Comparison of ENCODE assay signal across 21 cellular contexts in the genomic region with DNA sequence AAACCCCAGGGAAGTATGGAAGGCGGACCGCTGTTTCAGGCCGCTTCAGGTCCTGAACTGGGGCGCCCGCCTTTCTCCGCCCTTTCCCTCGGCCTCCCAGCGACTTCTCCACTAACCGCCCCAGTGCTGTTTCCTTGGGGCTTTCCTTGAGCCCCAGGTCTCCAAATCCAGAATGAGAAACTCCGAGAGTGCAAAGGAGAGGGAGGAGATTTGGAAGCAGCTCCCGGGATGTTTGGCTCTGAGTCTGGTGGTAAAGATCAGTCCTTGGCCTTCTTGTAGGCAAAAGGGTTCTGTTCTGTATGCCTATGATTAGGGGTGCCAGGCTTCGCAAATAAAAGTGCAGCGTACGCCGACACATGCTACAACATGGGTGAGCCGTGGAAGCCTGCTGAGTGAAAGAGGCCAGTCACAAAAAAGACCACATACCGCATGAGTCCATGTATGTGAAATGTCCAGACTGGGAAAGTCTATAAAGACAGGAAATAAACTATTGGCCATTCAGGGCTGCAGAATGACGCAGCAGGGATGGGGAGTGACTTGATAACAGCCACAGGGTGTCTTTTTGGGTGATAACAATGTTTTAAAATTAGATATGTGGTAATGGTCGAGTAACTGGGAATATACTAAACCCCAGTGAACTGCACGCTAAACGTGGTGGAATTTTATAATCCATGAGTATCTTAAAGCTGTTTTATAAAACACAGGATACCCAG.
DNase-seq lines count a peak whose midpoint lies in the region; ATAC-seq, FAIRE-seq and TF ChIP-seq lines count a peak whose summit lies in the region.
"Had no signal": no experiment of that assay in that cellular context is flagged by ENCODE, and none has a peak within 500 bp of the region (broad histone marks: within the 10 kb centered on the region; RNA-seq: fewer than 3 reads in every experiment).

No MANE protein-coding gene starts in this region.

- H3K79me2 ChIP-seq in H9 (ENCODE audit: insufficient read depth, low read length), result no peaks in the 10 kb centered on the region
- H3K79me2 ChIP-seq in trophoblast cell (ENCODE audit: control insufficient read depth, insufficient read depth, low read length, poor library complexity), result no peaks in the 10 kb centered on the region

- intact Hi-C loops in right cardiac atrium (cut with DNase I), result no loop called here

- H2BK12ac ChIP-seq in H9 (ENCODE audit: insufficient read length, low read depth, low read length) (no peak overlapping the region), trophoblast cell (ENCODE audit: low read length) (no peak overlapping the region)

- no peaks in the 10 kb centered on the region for H3K79me1 ChIP-seq in H9 (ENCODE audit: insufficient read depth, low read depth, low read length, poor library complexity, severe bottlenecking)
- no peaks in the 10 kb centered on the region for H3K79me1 ChIP-seq in trophoblast cell (ENCODE audit: low read length)

- no CpG with 5 or more reads among the region's 21 CpGs for WGBS in H9 (ENCODE audit: extremely low coverage, insufficient read length, low lambda C conversion rate)
- 61% methylated on average over 21 of the region's 21 CpGs for WGBS in right cardiac atrium
- no CpG with 5 or more reads among the region's 21 CpGs for WGBS in trophoblast cell (ENCODE audit: extremely low coverage, insufficient coverage, insufficient read length)

- no peak overlapping the region for H2BK5ac ChIP-seq in H9 (ENCODE audit: insufficient read length, low read length)
- no peak overlapping the region for H2BK5ac ChIP-seq in trophoblast cell (ENCODE audit: low read depth, low read length, poor library complexity)

- H4K12ac ChIP-seq in trophoblast cell (ENCODE audit: low read depth, low read length), result no peak overlapping the region

- H3K36me3 ChIP-seq in adipocyte (ENCODE audit: control insufficient read depth, insufficient read depth, low read length, severe bottlenecking) (no peaks in the 10 kb centered on the region), trophoblast cell (ENCODE audit: control insufficient read depth in 1 of 2, insufficient read depth in 2 of 2, low read length in 2 of 2) (no peaks in the 10 kb centered on the region)
- H3K36me3 ChIP-seq: BLaER1 treated with 17β-estradiol and CSF1 and Interleukin-3, amounts not matched to agents 10 nM and 100 nM; gastroesophageal sphincter; SJSA1; vagina had no signal

- H4K91ac ChIP-seq in H9 (ENCODE audit: insufficient read length, low read depth, low read length), result no peak overlapping the region
- no peak overlapping the region for H4K91ac ChIP-seq in trophoblast cell (ENCODE audit: low read depth, low read length)

- TF ChIP-seq POLR2A in GM12891 (IDR thresholded peaks at IDR 0.05; ENCODE audit: low read depth, low read length), result no peak

- H3K27me3 ChIP-seq in H9 (ENCODE audit: insufficient read depth, low read length) (no peaks in the 10 kb centered on the region), adipocyte (replicated peaks; ENCODE audit: control insufficient read depth, insufficient read depth, low read length) (peaks cover 3% of the 10 kb centered on the region), right cardiac atrium (ENCODE audit: control insufficient read depth, insufficient read depth) (no peaks in the 10 kb centered on the region), trophoblast cell (ENCODE audit: insufficient read depth, low read length) (no peaks in the 10 kb centered on the region)
- H3K27me3 ChIP-seq: BLaER1 treated with 17β-estradiol and CSF1 and Interleukin-3, amounts not matched to agents 10 nM and 100 nM; vagina had no signal

- H3K14ac ChIP-seq in H9 (ENCODE audit: insufficient read depth, low read length), result no peak overlapping the region
- H3K14ac ChIP-seq in trophoblast cell (ENCODE audit: low read length), result no peak overlapping the region

- H3K27ac Mint-ChIP-seq in H9, result peak overlapping the region in 2 of 3 experiments; percentile 24 to 86; a peak in 3 of 7 replicates
- H3K27ac Mint-ChIP-seq: immature natural killer cell; T-helper 1 cell treated with Interleukin-12 subunit alpha and Interleukin-12 subunit beta and Interleukin-4 antibody, amounts not matched to agents 30 μg/mL and 1 μg/mL, for 36 hours had no signal

- H3K4me1 Mint-ChIP-seq in H9, result peaks cover 0 to 16% of the 10 kb centered on the region in 2 experiments; a peak in 3 of 4 replicates
- H3K4me1 Mint-ChIP-seq: immature natural killer cell had no signal

- H3K36me3 Mint-ChIP-seq in H9 (ENCODE audit: insufficient read depth in 1 of 3, low read depth in 3 of 3), result no peaks in the 10 kb centered on the region
- H3K36me3 Mint-ChIP-seq: immature natural killer cell had no signal

- no peak overlapping the region for H3T11ph ChIP-seq in H9 (ENCODE audit: low read length)

- H2AK5ac ChIP-seq in H9 (ENCODE audit: insufficient read length, low read length) (no peak overlapping the region), trophoblast cell (ENCODE audit: low read length) (no peak overlapping the region)

- H3K23ac ChIP-seq in H9 (ENCODE audit: insufficient read length, low read depth, low read length), result no peak overlapping the region
- no peak overlapping the region for H3K23ac ChIP-seq in trophoblast cell (ENCODE audit: low read length)

- H3K27ac ChIP-seq in H9 (ENCODE audit: insufficient read length, low read depth, low read length) (no peak overlapping the region), right cardiac atrium (ENCODE audit: low read length) (peak overlapping the region; percentile 51), trophoblast cell (ENCODE audit: low read depth, low read length) (no peak overlapping the region)
- H3K27ac ChIP-seq: BLaER1 treated with 17β-estradiol and CSF1 and Interleukin-3, amounts not matched to agents 10 nM and 100 nM; gastroesophageal sphincter; SJSA1; vagina had no signal

- no peaks in the 10 kb centered on the region; the same call in 1 of the 2 replicates for H3K27me3 Mint-ChIP-seq in H9 (ENCODE audit: low read depth)

- H3K4me3 ChIP-seq in adipocyte (ENCODE audit: low read length) (peak overlapping the region; percentile 73), right cardiac atrium (ENCODE audit: low read length) (peak overlapping the region; percentile 26), trophoblast cell (ENCODE audit: low read depth, low read length) (no peak overlapping the region)
- H3K4me3 ChIP-seq: BLaER1 treated with 17β-estradiol and CSF1 and Interleukin-3, amounts not matched to agents 10 nM and 100 nM; gastroesophageal sphincter; SJSA1; vagina had no signal

- FAIRE-seq in GM12891 (lab: Jason Lieb, UNC), result no peak

- ATAC-seq in right cardiac atrium (peak; percentile 44 to 69), HG03342 (IDR thresholded peaks at IDR 0.05; ENCODE audit: unreplicated experiment) (no peak), HG02571 (IDR thresholded peaks at IDR 0.05; ENCODE audit: unreplicated experiment) (no peak), GM21529 (IDR thresholded peaks at IDR 0.05; ENCODE audit: unreplicated experiment) (no peak)
- ATAC-seq: gastroesophageal sphincter, Panc1 had no signal

- H2BK15ac ChIP-seq in H9 (ENCODE audit: low read depth, low read length), result no peak overlapping the region

- no peak overlapping the region for H4K5ac ChIP-seq in H9 (ENCODE audit: insufficient read length, low read depth, low read length)

- no peaks in the 10 kb centered on the region for H3K9me3 Mint-ChIP-seq in H9
- H3K9me3 Mint-ChIP-seq: T-helper 1 cell treated with Interleukin-12 subunit alpha and Interleukin-12 subunit beta and Interleukin-4 antibody, amounts not matched to agents 30 μg/mL and 1 μg/mL, for 36 hours had no signal

- H3K18ac ChIP-seq in H9 (ENCODE audit: insufficient read length, low read depth, low read length) (no peak overlapping the region), trophoblast cell (ENCODE audit: low read length) (no peak overlapping the region)

- TF ChIP-seq CTCF in H9 (conservative IDR thresholded peaks at IDR 0.05), result no peak

- H2BK120ac ChIP-seq in H9 (ENCODE audit: low read depth, low read length, poor library complexity, severe bottlenecking) (no peak overlapping the region), trophoblast cell (ENCODE audit: insufficient read depth, low read length, poor library complexity) (no peak overlapping the region)

- no peaks in the 10 kb centered on the region for H4K20me1 ChIP-seq in H9 (ENCODE audit: control insufficient read depth, insufficient read depth, insufficient read length)
- H4K20me1 ChIP-seq: BLaER1 treated with 17β-estradiol and CSF1 and Interleukin-3, amounts not matched to agents 10 nM and 100 nM had no signal

- H3K56ac ChIP-seq in H9 (ENCODE audit: insufficient read length, low read depth, low read length), result no peak overlapping the region

- no peak overlapping the region for H4K8ac ChIP-seq in H9 (replicated peaks; ENCODE audit: insufficient read length, low read depth, low read length)
- H4K8ac ChIP-seq in trophoblast cell (ENCODE audit: low read depth, low read length), result no peak overlapping the region

- no peaks in the 10 kb centered on the region for H3K9me3 ChIP-seq in H9 (ENCODE audit: control insufficient read depth, low read depth, low read length)
- no peaks in the 10 kb centered on the region for H3K9me3 ChIP-seq in adipocyte (ENCODE audit: control insufficient read depth, low read length)
- H3K9me3 ChIP-seq in right cardiac atrium (ENCODE audit: control insufficient read depth, low read length), result no peaks in the 10 kb centered on the region
- H3K9me3 ChIP-seq in trophoblast cell (ENCODE audit: insufficient read depth, low read depth, low read length), result no peaks in the 10 kb centered on the region
- H3K9me3 ChIP-seq: gastroesophageal sphincter, SJSA1, vagina had no signal

- peak overlapping the region; percentile 41 to 71 for H3K4me3 Mint-ChIP-seq in H9
- H3K4me3 Mint-ChIP-seq: immature natural killer cell; T-helper 1 cell treated with Interleukin-12 subunit alpha and Interleukin-12 subunit beta and Interleukin-4 antibody, amounts not matched to agents 30 μg/mL and 1 μg/mL, for 36 hours had no signal

- H2BK20ac ChIP-seq in H9 (ENCODE audit: low read depth, low read length, poor library complexity, severe bottlenecking), result no peak overlapping the region

- H3K23me2 ChIP-seq in H9 (ENCODE audit: insufficient read length, low read depth, low read length, poor library complexity, severe bottlenecking), result peaks cover 5% of the 10 kb centered on the region

- DNase-seq in H9, result no peak
- no peak for DNase-seq in adipocyte (ENCODE audit: low read depth)
- DNase-seq in right cardiac atrium, result peak in 1 of 3 donors; percentile 48
- DNase-seq in trophoblast cell, result no peak
- no peak for DNase-seq in GM12891 (ENCODE audit: insufficient read length, low spot score)
- DNase-seq: ACHN; activated CD4-positive, alpha-beta T cell treated with anti-CD3 and anti-CD28 coated beads, Interleukin-2, amount 50 U/mL, for 4 hours; central memory CD4-positive, alpha-beta T cell; immature natural killer cell; KG1; NCI-H146; NCI-H226 had no signal

- H3K4me1 ChIP-seq in H9 (ENCODE audit: insufficient read depth, low read length) (no peaks in the 10 kb centered on the region), adipocyte (ENCODE audit: control insufficient read depth, insufficient read depth, low read length) (peaks cover 24% of the 10 kb centered on the region), right cardiac atrium (ENCODE audit: control insufficient read depth, insufficient read depth, low read length) (no peaks in the 10 kb centered on the region), trophoblast cell (ENCODE audit: control insufficient read depth in 1 of 2, insufficient read depth in 2 of 2, low read length in 2 of 2) (no peaks in the 10 kb centered on the region)
- H3K4me1 ChIP-seq: BLaER1 treated with 17β-estradiol and CSF1 and Interleukin-3, amounts not matched to agents 10 nM and 100 nM; gastroesophageal sphincter; SJSA1; vagina had no signal

- peak overlapping the region; percentile 81 for H2AFZ ChIP-seq in H9 (ENCODE audit: low read length)
- no peak overlapping the region for H2AFZ ChIP-seq in trophoblast cell (ENCODE audit: insufficient read depth, low read length, poor library complexity)

- H3K4ac ChIP-seq in H9 (ENCODE audit: low read depth, low read length), result no peak overlapping the region
- H3K4ac ChIP-seq in trophoblast cell (ENCODE audit: low read depth, low read length), result no peak overlapping the region

- H3K4me2 ChIP-seq in H9 (ENCODE audit: insufficient read depth, insufficient read length, low read length) (peak overlapping the region; percentile 70), trophoblast cell (ENCODE audit: low read length) (peak overlapping the region; percentile 49)
- H3K4me2 ChIP-seq: BLaER1 treated with 17β-estradiol and CSF1 and Interleukin-3, amounts not matched to agents 10 nM and 100 nM had no signal

- H3K9ac ChIP-seq in H9 (ENCODE audit: extremely low read depth, insufficient read length, low read length), result no peak overlapping the region
- peak overlapping the region; percentile 67 for H3K9ac ChIP-seq in adipocyte (ENCODE audit: low read length)
- H3K9ac ChIP-seq in trophoblast cell (ENCODE audit: low read length), result no peak overlapping the region
- H3K9ac ChIP-seq: BLaER1 treated with 17β-estradiol and CSF1 and Interleukin-3, amounts not matched to agents 10 nM and 100 nM had no signal

Comparison
In these comparisons a context has a peak if more than half of its experiments do, and no peak if none do; other contexts are left out.
1. ATAC-seq: peak in right cardiac atrium (2 of 2); none in HG03342 (single experiment), HG02571 (single experiment) and GM21529 (single experiment).